9 cellular contexts compared by ENCODE assay signal in the genomic region with DNA sequence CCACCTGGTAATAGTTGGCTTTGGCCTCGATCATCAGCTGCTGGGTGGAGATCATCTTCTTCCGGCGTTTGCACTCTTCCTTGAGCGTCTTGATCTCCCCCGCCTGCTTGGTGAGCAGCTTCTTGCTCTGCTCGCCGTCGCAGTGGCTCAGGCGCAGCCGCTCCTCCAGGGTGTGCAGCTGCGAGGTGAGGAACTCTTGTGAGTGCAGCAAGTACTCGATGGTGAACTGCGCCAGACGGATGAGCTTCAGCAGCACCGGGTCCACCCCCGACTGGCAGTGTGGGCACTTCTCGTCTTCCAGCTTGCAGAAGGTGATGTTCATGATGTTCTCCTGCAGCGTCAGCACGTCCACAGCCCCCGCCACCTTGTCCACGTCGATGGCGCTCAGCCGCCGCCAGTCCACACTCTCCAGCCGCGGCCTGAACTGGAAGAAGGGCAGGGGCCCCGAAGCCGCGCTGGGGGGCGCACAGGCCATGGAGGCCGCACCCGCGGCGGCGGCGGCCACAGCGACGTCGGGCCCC. TPM values are rescaled to one million over a fixed set of nuclear protein-coding genes. Genes with fewer than 3 reads are reported as not detected.
DNase-seq lines count a peak whose midpoint lies in the region; FAIRE-seq and TF ChIP-seq lines count a peak whose summit lies in the region.
"Had no signal": no experiment of that assay in that cellular context is flagged by ENCODE, and none has a peak within 500 bp of the region (broad histone marks: within the 10 kb centered on the region; RNA-seq: fewer than 3 reads in every experiment).

No MANE protein-coding gene starts in this region.

- no peaks in the 10 kb centered on the region for H3K9me1 ChIP-seq in endothelial cell of umbilical vein (replicated peaks; ENCODE audit: control insufficient read depth, extremely low read depth, insufficient read depth, low read length)

- H3K4me3 ChIP-seq in endothelial cell of umbilical vein (replicated peaks in 1 of 3; ENCODE audit: insufficient read depth in 1 of 3, low read depth in 1 of 3, low read length in 3 of 3) (peak overlapping the region in 1 of 3 experiments; percentile 42), mucosa of stomach (ENCODE audit: low read length) (no peak overlapping the region)
- H3K4me3 ChIP-seq in CD4-positive, alpha-beta memory T cell (ENCODE audit: low read length in 2 of 2): no peak overlapping the region

- H2AFZ ChIP-seq in endothelial cell of umbilical vein (ENCODE audit: low read depth, low read length): peak overlapping the region; percentile 62

- peak overlapping the region; percentile 40 for H3K4me2 ChIP-seq in endothelial cell of umbilical vein (ENCODE audit: insufficient read depth, low read length)

- H3K4me1 Mint-ChIP-seq in type B pancreatic cell (ENCODE audit: unreplicated experiment): peaks cover 18% of the 10 kb centered on the region
- peaks cover 6 to 16% (median 11%) of the 10 kb centered on the region in 4 donors for H3K4me1 Mint-ChIP-seq in CD4-positive, alpha-beta memory T cell

- H3K27ac Mint-ChIP-seq in type B pancreatic cell: no peak overlapping the region
- no peak overlapping the region for H3K27ac Mint-ChIP-seq in CD4-positive, alpha-beta memory T cell

- H4K20me1 ChIP-seq in endothelial cell of umbilical vein (replicated peaks; ENCODE audit: control insufficient read depth, extremely low read depth, insufficient read depth, low read length): no peaks in the 10 kb centered on the region

- POLR2A ChIA-PET in endothelial cell of umbilical vein (lab: Charles Lee): no interaction called here
- POLR2A ChIA-PET in CD4-positive, alpha-beta memory T cell (lab: Charles Lee; ENCODE audit: partially characterized antibody): no interaction called here

- peaks cover 28% of the 10 kb centered on the region for H3K36me3 Mint-ChIP-seq in type B pancreatic cell
- H3K36me3 Mint-ChIP-seq in CD4-positive, alpha-beta memory T cell: no peaks in the 10 kb centered on the region

- intact Hi-C loops in endothelial cell of umbilical vein (cut with micrococcal nuclease): no loop called here
- intact Hi-C loops in CD4-positive, alpha-beta memory T cell (cut with micrococcal nuclease): no loop called here

- no peaks in the 10 kb centered on the region for H3K9me3 Mint-ChIP-seq in type B pancreatic cell
- H3K9me3 Mint-ChIP-seq in CD4-positive, alpha-beta memory T cell: no peaks in the 10 kb centered on the region

- DNase-seq in NCI-H82 (lab: John Stamatoyannopoulos, UW) (peak; percentile 68), NCI-H82 treated with DMSO at 0.1 percent for 48 hours (lab: John Stamatoyannopoulos, UW; ENCODE audit: unreplicated experiment) (no peak), endothelial cell of umbilical vein (ENCODE audit: low read depth, low spot score) (peak; percentile 20), type B pancreatic cell (ENCODE audit: extremely low spot score, unreplicated experiment) (no peak), NAMALWA (ENCODE audit: low spot score) (no peak), activated T-cell treated with anti-CD3 and anti-CD28 coated beads for 4 hours (no peak)
- DNase-seq in CD4-positive, alpha-beta memory T cell: no peak
- DNase-seq: NK-92 treated with Interleukin-12 subunit alpha and Interleukin-12 subunit beta, amount 100 ng/mL, for 24 hours had no signal

- H3K9me3 ChIP-seq in endothelial cell of umbilical vein (replicated peaks; ENCODE audit: control insufficient read depth, insufficient read depth, low read length) (no peaks in the 10 kb centered on the region), mucosa of stomach (ENCODE audit: control insufficient read depth, low read length) (no peaks in the 10 kb centered on the region)
- H3K9me3 ChIP-seq in CD4-positive, alpha-beta memory T cell (ENCODE audit: control insufficient read depth in 1 of 2, low read length in 2 of 2): no peaks in the 10 kb centered on the region

- H3K27me3 ChIP-seq in endothelial cell of umbilical vein (ENCODE audit: control insufficient read depth in 2 of 2, insufficient read depth in 2 of 2, low read length in 2 of 2): no peaks in the 10 kb centered on the region
- peaks cover 32% of the 10 kb centered on the region for H3K27me3 ChIP-seq in mucosa of stomach (ENCODE audit: control insufficient read depth, insufficient read depth, low read length)
- peaks cover 8% of the 10 kb centered on the region for H3K27me3 ChIP-seq in CD4-positive, alpha-beta memory T cell (ENCODE audit: insufficient read depth, low read length)

- CTCF ChIA-PET in endothelial cell of umbilical vein (lab: Charles Lee): interaction anchor here (2.6 to 6.0 kb wide), 3 partner anchors 17 to 192 kb away, joined by 10 to 36 read pairs (median 15); no protein-coding TSS in a partner anchor
- CTCF ChIA-PET in CD4-positive, alpha-beta memory T cell (lab: Charles Lee; ENCODE audit: partially characterized antibody): no interaction called here

- no peak overlapping the region for H3K9ac ChIP-seq in endothelial cell of umbilical vein (replicated peaks; ENCODE audit: extremely low read depth, insufficient read depth, low read length)
- H3K9ac ChIP-seq in mucosa of stomach (ENCODE audit: low read length): peak overlapping the region; percentile 34

- H3K4me1 ChIP-seq in endothelial cell of umbilical vein (ENCODE audit: control insufficient read depth, extremely low read depth, insufficient read depth, low read length) (peaks cover 29% of the 10 kb centered on the region), mucosa of stomach (ENCODE audit: control insufficient read depth, insufficient read depth, low read length) (no peaks in the 10 kb centered on the region)
- H3K4me1 ChIP-seq in CD4-positive, alpha-beta memory T cell (ENCODE audit: insufficient read depth, low read length): peaks cover 13% of the 10 kb centered on the region

- TF ChIP-seq CTCF in endothelial cell of umbilical vein (IDR thresholded peaks at IDR 0.05; ENCODE audit: extremely low read depth in 1 of 2, insufficient read depth in 1 of 2, low read depth in 1 of 2, low read length in 2 of 2) (no peak), type B pancreatic cell (conservative IDR thresholded peaks at IDR 0.05) (no peak)

- BruUV-seq in endothelial cell of umbilical vein (replicated peaks; lab: Mats Ljungman, UMichigan): no TSS peak

- H3K36me3 ChIP-seq in endothelial cell of umbilical vein (ENCODE audit: control insufficient read depth in 2 of 2, extremely low read depth in 1 of 2, insufficient read depth in 2 of 2, low read length in 2 of 2) (peaks cover 2 to 7% of the 10 kb centered on the region in 2 experiments), mucosa of stomach (ENCODE audit: control insufficient read depth, insufficient read depth, low read length) (no peaks in the 10 kb centered on the region)
- H3K36me3 ChIP-seq in CD4-positive, alpha-beta memory T cell (ENCODE audit: insufficient read depth, low read length): no peaks in the 10 kb centered on the region

- dilution Hi-C loops in endothelial cell of umbilical vein (cut with MboI; ENCODE audit: extremely low pct_ligation_motif_present, low sequenced_read_pairs): no loop called here

- no peak overlapping the region for H3K27ac ChIP-seq in endothelial cell of umbilical vein (ENCODE audit: insufficient read depth, low read depth, low read length)
- no peak overlapping the region for H3K27ac ChIP-seq in CD4-positive, alpha-beta memory T cell (ENCODE audit: low read depth, low read length)

- no peak for TF ChIP-seq POLR2A in endothelial cell of umbilical vein (IDR thresholded peaks at IDR 0.05; ENCODE audit: low read depth, low read length)

- peaks cover 17% of the 10 kb centered on the region for H3K79me2 ChIP-seq in endothelial cell of umbilical vein (ENCODE audit: control insufficient read depth, insufficient read depth, low read length)

- FAIRE-seq in endothelial cell of umbilical vein (lab: Jason Lieb, UNC): peak; percentile 24

- H3K4me3 Mint-ChIP-seq in type B pancreatic cell: peak overlapping the region; percentile 79
- no peak overlapping the region for H3K4me3 Mint-ChIP-seq in CD4-positive, alpha-beta memory T cell

- H3K27me3 Mint-ChIP-seq in type B pancreatic cell: peaks cover 16% of the 10 kb centered on the region
- peaks cover 32 to 36% of the 10 kb centered on the region in 2 donors for H3K27me3 Mint-ChIP-seq in CD4-positive, alpha-beta memory T cell

TF ChIP-seq in endothelial cell of umbilical vein, 7 proteins besides CTCF, POLR2A, EP300 and RAD21 (continues in another document):
- TF ChIP-seq POLR2AphosphoS5 (IDR thresholded peaks at IDR 0.05; ENCODE audit: insufficient read depth, low read depth, low read length): no peak
- no peak for TF ChIP-seq FOS (IDR thresholded peaks at IDR 0.05; ENCODE audit: borderline replicate concordance, insufficient read depth, low read length)
- TF ChIP-seq, protein P1, sequence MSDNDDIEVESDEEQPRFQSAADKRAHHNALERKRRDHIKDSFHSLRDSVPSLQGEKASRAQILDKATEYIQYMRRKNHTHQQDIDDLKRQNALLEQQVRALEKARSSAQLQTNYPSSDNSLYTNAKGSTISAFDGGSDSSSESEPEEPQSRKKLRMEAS (IDR thresholded peaks at IDR 0.05; ENCODE audit: insufficient read depth, insufficient read length): no peak
- no peak for TF ChIP-seq JUN (IDR thresholded peaks at IDR 0.05; ENCODE audit: borderline replicate concordance, insufficient read depth, insufficient read length, low read depth)

RNA-seq across cellular contexts. Expression of a gene that starts 3.2 kb away (rescaled TPM):
- 32.1 and 33.9 TPM in 2 replicates for total RNA-seq in endothelial cell of umbilical vein
- 8.6 and 9.0 TPM in 2 replicates for polyA plus RNA-seq in endothelial cell of umbilical vein
- polyA plus RNA-seq in endothelial cell of umbilical vein (2011; cell fraction: cytosol; rRNA removed): 9.4 and 10.4 TPM in 2 replicates
- 45.3 and 48.3 TPM in 2 replicates for polyA plus RNA-seq in endothelial cell of umbilical vein (2011; cell fraction: nucleus; rRNA removed)
- polyA plus RNA-seq in endothelial cell of umbilical vein (2012): 29.8 and 34.9 TPM in 2 replicates
- polyA minus RNA-seq in endothelial cell of umbilical vein: 12.6 and 17.1 TPM in 2 replicates
- polyA minus RNA-seq in endothelial cell of umbilical vein (2011; cell fraction: cytosol; rRNA and poly(A)+ RNA removed): not detected
- polyA minus RNA-seq in endothelial cell of umbilical vein (2011; cell fraction: nucleus; rRNA and poly(A)+ RNA removed): 34.4 and 41.5 TPM in 2 replicates
- 5.9 and 51.3 TPM in 2 replicates for total RNA-seq in type B pancreatic cell (ENCODE audit: low replicate concordance)
- total RNA-seq in CD4-positive, alpha-beta memory T cell: not detected
- not detected for polyA plus RNA-seq in CD4-positive, alpha-beta memory T cell

RNA-seq across cellular contexts. Expression of a gene that starts 35.6 kb away (rescaled TPM):
- total RNA-seq in endothelial cell of umbilical vein (48.6 and 51.2 TPM in 2 replicates), type B pancreatic cell (ENCODE audit: low replicate concordance) (26.4 and 29.0 TPM in 2 replicates)
- 13.9 and 17.0 TPM in 2 replicates for polyA plus RNA-seq in endothelial cell of umbilical vein
- polyA plus RNA-seq in endothelial cell of umbilical vein (2011; cell fraction: cytosol; rRNA removed): 17.7 and 19.7 TPM in 2 replicates
- 14.5 and 18.0 TPM in 2 replicates for polyA plus RNA-seq in endothelial cell of umbilical vein (2011; cell fraction: nucleus; rRNA removed)
- polyA plus RNA-seq in endothelial cell of umbilical vein (2012): 34.3 and 43.0 TPM in 2 replicates
- polyA minus RNA-seq in endothelial cell of umbilical vein: 42.5 and 53.5 TPM in 2 replicates
- 12.1 TPM for polyA minus RNA-seq in endothelial cell of umbilical vein (2011; cell fraction: cytosol; rRNA and poly(A)+ RNA removed)
- polyA minus RNA-seq in endothelial cell of umbilical vein (2011; cell fraction: nucleus; rRNA and poly(A)+ RNA removed): 17.5 and 21.3 TPM in 2 replicates
- total RNA-seq in CD4-positive, alpha-beta memory T cell: 10 to 100 TPM; 28.9 to 31.1 TPM
- polyA plus RNA-seq in CD4-positive, alpha-beta memory T cell: 10 to 100 TPM; 14.6 to 17.7 TPM

Comparison
In these comparisons a context has a peak if more than half of its experiments do, and no peak if none do; other contexts are left out.
1. DNase-seq: peak in NCI-H82 (single experiment) and endothelial cell of umbilical vein (single experiment); none in NCI-H82 treated with DMSO at 0.1 percent for 48 hours (single experiment), type B pancreatic cell (single experiment), NAMALWA (single experiment), CD4-positive, alpha-beta memory T cell (0 of 5) and activated T-cell treated with anti-CD3 and anti-CD28 coated beads for 4 hours (single experiment).